Comparison of ENCODE assay signal across 22 cellular contexts in the genomic region with DNA sequence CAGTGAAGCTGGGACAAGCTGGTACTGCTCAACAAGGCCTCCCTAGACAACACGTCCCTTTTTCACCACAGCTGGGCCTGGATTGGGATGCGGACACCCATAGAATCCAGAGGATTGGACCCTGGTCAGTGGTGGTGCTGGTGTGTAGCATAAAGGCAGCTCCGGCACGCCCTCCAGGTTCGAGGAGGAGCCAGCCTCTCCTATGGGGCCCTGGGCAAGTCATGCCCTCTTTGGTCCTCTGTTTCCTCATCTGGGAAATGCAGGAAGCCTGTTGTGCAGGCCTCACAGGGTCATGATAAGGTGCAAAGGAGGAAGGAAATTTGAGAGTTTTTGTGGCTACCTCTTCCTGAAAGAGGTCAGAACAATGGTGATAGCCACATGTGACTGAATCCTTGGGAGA.
A peak's percentile ranks its signal among the peaks of the same experiment; 100 is the strongest.
DNase-seq lines count a peak whose midpoint lies in the region; ATAC-seq and TF ChIP-seq lines count a peak whose summit lies in the region.
"Had no signal": no experiment of that assay in that cellular context is flagged by ENCODE, and none has a peak within 500 bp of the region (broad histone marks: within the 10 kb centered on the region; RNA-seq: fewer than 3 reads in every experiment).

No MANE protein-coding gene starts in this region.

- H3K27me3 ChIP-seq in esophagus muscularis mucosa (peaks cover 0 to 16% (median 0%) of the 10 kb centered on the region in 4 donors), right lobe of liver (no peaks in the 10 kb centered on the region)
- H3K27me3 ChIP-seq: BLaER1 had no signal

- H3K27ac ChIP-seq in esophagus muscularis mucosa (replicated peaks in 1 of 4) (no peak overlapping the region), right lobe of liver (no peak overlapping the region)
- H3K27ac ChIP-seq: 22Rv1, A549, BLaER1 had no signal

- TF ChIP-seq EP300 in esophagus muscularis mucosa (IDR thresholded peaks at IDR 0.05) = no peak

- H3K36me3 ChIP-seq in esophagus muscularis mucosa (no peaks in the 10 kb centered on the region), right lobe of liver (no peaks in the 10 kb centered on the region)
- H3K36me3 ChIP-seq: BLaER1 had no signal

- H3K9me3 ChIP-seq in esophagus muscularis mucosa (peaks cover 0 to 9% (median 0%) of the 10 kb centered on the region in 4 donors), right lobe of liver (no peaks in the 10 kb centered on the region)
- H3K9me3 ChIP-seq: A549 had no signal

- TF ChIP-seq CTCF in esophagus muscularis mucosa (IDR thresholded peaks at IDR 0.05) = no peak
- TF ChIP-seq CTCF in right lobe of liver (IDR thresholded peaks at IDR 0.05) = no peak

- DNase-seq in cardiac septum (ENCODE audit: low spot score) (peak; percentile 36), left cardiac atrium (no peak), esophagus muscularis mucosa (ENCODE audit: extremely low spot score) (peak; percentile 88), right lobe of liver (no peak), HT-29 (ENCODE audit: low spot score) (no peak)
- DNase-seq: AML-193; C1 segment of cervical spinal cord; CD4-positive, alpha-beta memory T cell; CD4-positive, CD25-positive, alpha-beta regulatory T cell; CD8-positive, alpha-beta memory T cell; COR-L47; DMS 273 treated with DMSO at 0.1 percent for 48 hours; DMS153; DMS53; DMS79; DND-41; EL; GDM1 had no signal

- WGBS in esophagus muscularis mucosa = 91% methylated on average over 5 of the region's 5 CpGs
- WGBS in right lobe of liver (ENCODE audit: insufficient coverage, low coverage, low lambda C conversion rate, missing lambda C conversion rate) = 20% methylated on average over 1 of the region's 5 CpGs

- intact Hi-C loops in cardiac septum (cut with DNase I) (no loop called here), left cardiac atrium (cut with DNase I) (loop anchor here in 1 of 2 donors (10.0 kb wide), 1 partner anchor 46 kb away; no protein-coding TSS in a partner anchor), esophagus muscularis mucosa (cut with DNase I) (no loop called here), right lobe of liver (cut with DNase I) (no loop called here)

- H3K4me1 ChIP-seq in esophagus muscularis mucosa (no peaks in the 10 kb centered on the region), right lobe of liver (no peaks in the 10 kb centered on the region)
- H3K4me1 ChIP-seq: A549, BLaER1 had no signal

- no peak for ATAC-seq in left cardiac atrium
- ATAC-seq in right lobe of liver = no peak
- ATAC-seq: A549, GM12878 had no signal

- no peak for TF ChIP-seq POLR2A in esophagus muscularis mucosa (IDR thresholded peaks at IDR 0.05; ENCODE audit: low read depth)
- TF ChIP-seq POLR2A in right lobe of liver (IDR thresholded peaks at IDR 0.05) = no peak

- H3K4me3 ChIP-seq in esophagus muscularis mucosa (no peak overlapping the region), right lobe of liver (no peak overlapping the region)
- H3K4me3 ChIP-seq: A549, BLaER1, GM12878 had no signal

Comparison
In these comparisons a context has a peak if more than half of its experiments do, and no peak if none do; other contexts are left out.
1. DNase-seq: peak in cardiac septum (single experiment) and esophagus muscularis mucosa (single experiment); none in left cardiac atrium (single experiment), right lobe of liver (0 of 3) and HT-29 (single experiment).